ENCODE assay signal across 12 cellular contexts in genomic region chr5:68405026-68405684, GRCh38.
DNase-seq lines count a peak whose midpoint lies in the region; ATAC-seq, FAIRE-seq and TF ChIP-seq lines count a peak whose summit lies in the region.
"Had no signal": no experiment of that assay in that cellular context is flagged by ENCODE, and none has a peak within 500 bp of the region (broad histone marks: within the 10 kb centered on the region; RNA-seq: fewer than 3 reads in every experiment).

No MANE protein-coding gene starts in this region.

- DNase-seq in DMS53 treated with DMSO at 0.1 percent for 48 hours (lab: John Stamatoyannopoulos, UW; ENCODE audit: unreplicated experiment), result peak; percentile 53
- DNase-seq in NB4 (ENCODE audit: low read depth), result peak; percentile 15
- DNase-seq in dermis blood vessel endothelial cell, result peak; percentile 26
- DNase-seq in pancreas, result no peak
- no peak for DNase-seq in D341Med (ENCODE audit: low spot score)
- no peak for DNase-seq in NCI-H1694 (lab: John Stamatoyannopoulos, UW)
- DNase-seq in NK-92 (lab: John Stamatoyannopoulos, UW; ENCODE audit: unreplicated experiment), result no peak
- DNase-seq: activated naive CD4-positive, alpha-beta T cell treated with anti-CD3 and anti-CD28 coated beads, Interleukin-2, amount 50 U/mL, for 16 hours; Karpas-422; retina had no signal

- WGBS in pancreas, 2 donors, result 84 to 85% methylated on average over 1 of the region's 1 CpG

- FAIRE-seq in pancreas (lab: Jason Lieb, UNC), result peak; percentile 59
- FAIRE-seq: keratinocyte had no signal

- H3K9me3 ChIP-seq in pancreas, result no peaks in the 10 kb centered on the region

- H3K27me3 ChIP-seq in pancreas, result no peaks in the 10 kb centered on the region

- TF ChIP-seq CTCF in NB4 (IDR thresholded peaks at IDR 0.05; ENCODE audit: low read depth, low read length) (no peak), pancreas (IDR thresholded peaks at IDR 0.05) (no peak)

- no peaks in the 10 kb centered on the region for H3K36me3 ChIP-seq in pancreas

- H3K27ac ChIP-seq in pancreas, result no peak overlapping the region

- intact Hi-C loops in pancreas (cut with DNase I), result no loop called here

- peak in 1 of 4 donors; percentile 46 for ATAC-seq in pancreas
- no peak for ATAC-seq in HG03108 (IDR thresholded peaks at IDR 0.05; ENCODE audit: unreplicated experiment)

- no peak for TF ChIP-seq POLR2A in NB4 (IDR thresholded peaks at IDR 0.05; ENCODE audit: extremely low read depth, insufficient read length)

- H3K4me3 ChIP-seq in NB4 (ENCODE audit: low read depth, low read length) (no peak overlapping the region), pancreas (no peak overlapping the region)

- no peaks in the 10 kb centered on the region for H3K4me1 ChIP-seq in pancreas

Comparison
In these comparisons a context has a peak if more than half of its experiments do, and no peak if none do; other contexts are left out.
1. DNase-seq: peak in DMS53 treated with DMSO at 0.1 percent for 48 hours (single experiment), NB4 (single experiment) and dermis blood vessel endothelial cell (single experiment); none in pancreas (0 of 6), D341Med (single experiment), NCI-H1694 (single experiment) and NK-92 (single experiment).